Comparison of ENCODE assay signal across 13 cellular contexts in the genomic region with DNA sequence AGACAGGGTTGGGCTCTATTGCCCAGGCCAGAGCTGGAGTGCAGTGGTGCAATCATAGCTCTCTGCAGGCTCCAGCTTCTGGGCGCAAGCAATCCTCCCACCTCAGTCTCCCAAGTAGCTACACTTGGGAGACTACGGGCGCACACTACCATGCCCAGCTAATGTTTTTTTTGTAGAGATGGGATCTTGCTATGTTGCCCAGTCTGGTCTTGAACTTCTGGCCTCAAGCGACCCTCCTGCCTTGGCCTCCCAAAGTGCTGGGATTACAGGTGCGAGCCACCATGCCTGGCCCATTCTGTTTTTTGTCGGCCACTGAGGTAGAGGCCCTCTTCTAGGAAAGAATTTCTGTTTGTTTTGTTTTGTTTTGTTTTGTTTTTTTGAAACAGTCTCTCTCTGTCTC. TPM values are rescaled to one million over a fixed set of nuclear protein-coding genes. Genes with fewer than 3 reads are reported as not detected.
DNase-seq lines count a peak whose midpoint lies in the region; ATAC-seq and TF ChIP-seq lines count a peak whose summit lies in the region.
"Had no signal": no experiment of that assay in that cellular context is flagged by ENCODE, and none has a peak within 500 bp of the region (broad histone marks: within the 10 kb centered on the region; RNA-seq: fewer than 3 reads in every experiment).

No MANE protein-coding gene starts in this region.

- H3K36me3 Mint-ChIP-seq in WTC11: peaks cover 9% of the 10 kb centered on the region; the same call in 1 of the 2 replicates
- peaks cover 3% of the 10 kb centered on the region for H3K36me3 Mint-ChIP-seq in activated CD8-positive, alpha-beta memory T cell treated with anti-CD3 and anti-CD28 coated beads, Interleukin-2, amount 10 ng/mL, durations not matched to agents 7 days and 5 days
- H3K36me3 Mint-ChIP-seq in endodermal cell (ENCODE audit: low read depth): peaks cover 10% of the 10 kb centered on the region
- H3K36me3 Mint-ChIP-seq: CD4-positive, CD25-positive, alpha-beta regulatory T cell had no signal

- H3K4me1 Mint-ChIP-seq in WTC11: peaks cover 9% of the 10 kb centered on the region
- no peaks in the 10 kb centered on the region for H3K4me1 Mint-ChIP-seq in activated CD8-positive, alpha-beta memory T cell treated with anti-CD3 and anti-CD28 coated beads, Interleukin-2, amount 10 ng/mL, durations not matched to agents 7 days and 5 days
- H3K4me1 Mint-ChIP-seq in endodermal cell: no peaks in the 10 kb centered on the region

- CTCF ChIA-PET in HEK293 (lab: Yijun Ruan, JAX): interaction anchor here (2.0 kb wide), 1 partner anchor 48 kb away, joined by 9 read pairs; no protein-coding TSS in a partner anchor
- CTCF ChIA-PET in WTC11 (lab: Charles Lee): interaction anchor here (1.0 to 2.6 kb wide), 4 partner anchors 13 to 48 kb away, joined by 3 to 13 read pairs (median 4); no protein-coding TSS in a partner anchor
- CTCF ChIA-PET in activated CD8-positive, alpha-beta memory T cell treated with anti-CD3 and anti-CD28 coated beads, Interleukin-2, amount 10 ng/mL, durations not matched to agents 7 days and 5 days (lab: Charles Lee): interaction anchor here (1.1 to 2.5 kb wide), 3 partner anchors 19 to 48 kb away, joined by 3 to 7 read pairs (median 4); no protein-coding TSS in a partner anchor

- H3K36me3 ChIP-seq in HEK293 (ENCODE audit: control insufficient read depth in 2 of 2, insufficient read depth in 1 of 2, low read length in 2 of 2): peaks cover 5 to 9% of the 10 kb centered on the region in 2 experiments; a peak in 2 of 3 replicates
- no peaks in the 10 kb centered on the region; the same call in 1 of the 2 replicates for H3K36me3 ChIP-seq in MM.1S (replicated peaks; ENCODE audit: insufficient read depth, low read length)
- no peaks in the 10 kb centered on the region for H3K36me3 ChIP-seq in endodermal cell (ENCODE audit: control insufficient read depth, insufficient read depth, low read length)

- H3K27me3 Mint-ChIP-seq in WTC11 (ENCODE audit: low read depth): no peaks in the 10 kb centered on the region
- no peaks in the 10 kb centered on the region for H3K27me3 Mint-ChIP-seq in activated CD8-positive, alpha-beta memory T cell treated with anti-CD3 and anti-CD28 coated beads, Interleukin-2, amount 10 ng/mL, durations not matched to agents 7 days and 5 days
- H3K27me3 Mint-ChIP-seq in endodermal cell (ENCODE audit: insufficient read depth): no peaks in the 10 kb centered on the region
- H3K27me3 Mint-ChIP-seq: B cell; CD4-positive, CD25-positive, alpha-beta regulatory T cell had no signal

- no peaks in the 10 kb centered on the region for H3K9me3 Mint-ChIP-seq in WTC11
- no peaks in the 10 kb centered on the region for H3K9me3 Mint-ChIP-seq in activated CD8-positive, alpha-beta memory T cell treated with anti-CD3 and anti-CD28 coated beads, Interleukin-2, amount 10 ng/mL, durations not matched to agents 7 days and 5 days (ENCODE audit: low read depth)
- H3K9me3 Mint-ChIP-seq in endodermal cell: no peaks in the 10 kb centered on the region
- H3K9me3 Mint-ChIP-seq: CD4-positive, CD25-positive, alpha-beta regulatory T cell had no signal

- no peak overlapping the region for H2AFZ ChIP-seq in MM.1S (ENCODE audit: low read length)
- H2AFZ ChIP-seq: GM23248 had no signal

- no peak overlapping the region for H3K9ac ChIP-seq in MM.1S (ENCODE audit: low read length)
- no peak overlapping the region for H3K9ac ChIP-seq in endodermal cell (ENCODE audit: extremely low read depth, low read length, poor library complexity, severe bottlenecking)
- H3K9ac ChIP-seq: GM23248 had no signal

- H3K27me3 ChIP-seq in MM.1S (replicated peaks; ENCODE audit: insufficient read depth, low read length) (no peaks in the 10 kb centered on the region), endodermal cell (ENCODE audit: control insufficient read depth, insufficient read depth, low read length, poor library complexity, severe bottlenecking) (no peaks in the 10 kb centered on the region)

- POLR2A ChIA-PET in HEK293 (lab: Yijun Ruan, JAX) (no interaction called here), WTC11 (lab: Charles Lee) (interaction anchor here (1.2 kb wide), 1 partner anchor 11 kb away, joined by 6 read pairs; no protein-coding TSS in a partner anchor)

- H3K27ac ChIP-seq in HEK293 (ENCODE audit: extremely low read depth, low read depth, low read length) (no peak overlapping the region), MM.1S (ENCODE audit: low read length) (peak overlapping the region; percentile 85; the same call in 1 of the 2 replicates), endodermal cell (ENCODE audit: low read depth, low read length) (no peak overlapping the region)
- H3K27ac ChIP-seq: GM23248, HL-60 had no signal

- no peak for ATAC-seq in WTC11
- ATAC-seq in activated CD8-positive, alpha-beta memory T cell treated with anti-CD3 and anti-CD28 coated beads, Interleukin-2, amount 10 ng/mL, durations not matched to agents 7 days and 5 days: no peak

- no peak for DNase-seq in MM.1S
- DNase-seq in WTC11 (ENCODE audit: low spot score): no peak
- DNase-seq in activated CD8-positive, alpha-beta memory T cell treated with anti-CD3 and anti-CD28 coated beads, Interleukin-2, amount 10 ng/mL, durations not matched to agents 7 days and 5 days: no peak
- DNase-seq in endodermal cell: no peak
- no peak for DNase-seq in SKM-1 treated with dmso at 0.1 percent for 144 hours (lab: John Stamatoyannopoulos, UW; ENCODE audit: unreplicated experiment)
- DNase-seq: Caco-2; CD4-positive, CD25-positive, alpha-beta regulatory T cell; GM23248; IMR-90 had no signal

- H3K4me3 ChIP-seq in HEK293 (ENCODE audit: low read depth, low read length): no peak overlapping the region
- no peak overlapping the region for H3K4me3 ChIP-seq in MM.1S (ENCODE audit: low read length)
- H3K4me3 ChIP-seq in endodermal cell (ENCODE audit: low read length): no peak overlapping the region
- H3K4me3 ChIP-seq: GM23248, HAP-1 had no signal

- H3K27ac Mint-ChIP-seq in WTC11 (no peak overlapping the region), endodermal cell (no peak overlapping the region)
- H3K27ac Mint-ChIP-seq in activated CD8-positive, alpha-beta memory T cell treated with anti-CD3 and anti-CD28 coated beads, Interleukin-2, amount 10 ng/mL, durations not matched to agents 7 days and 5 days: no peak overlapping the region
- H3K27ac Mint-ChIP-seq: CD4-positive, CD25-positive, alpha-beta regulatory T cell had no signal

- H3K4me1 ChIP-seq in HEK293 (ENCODE audit: control insufficient read depth, insufficient read depth, low read length): peaks cover 3% of the 10 kb centered on the region; the same call in 1 of the 2 replicates
- H3K4me1 ChIP-seq in MM.1S (ENCODE audit: low read length): peaks cover 14% of the 10 kb centered on the region
- H3K4me1 ChIP-seq in endodermal cell (ENCODE audit: control insufficient read depth, insufficient read depth, low read length): no peaks in the 10 kb centered on the region
- H3K4me1 ChIP-seq: HAP-1 had no signal

- no peaks in the 10 kb centered on the region for H3K9me3 ChIP-seq in HEK293 (ENCODE audit: control insufficient read depth, insufficient read depth, low read depth, low read length)
- no peaks in the 10 kb centered on the region for H3K9me3 ChIP-seq in MM.1S (replicated peaks; ENCODE audit: insufficient read depth, low read length)
- H3K9me3 ChIP-seq in endodermal cell (ENCODE audit: control insufficient read depth, low read length): no peaks in the 10 kb centered on the region
- H3K9me3 ChIP-seq: Caco-2, HAP-1 had no signal

- H3K4me3 Mint-ChIP-seq in WTC11: no peak overlapping the region
- no peak overlapping the region for H3K4me3 Mint-ChIP-seq in activated CD8-positive, alpha-beta memory T cell treated with anti-CD3 and anti-CD28 coated beads, Interleukin-2, amount 10 ng/mL, durations not matched to agents 7 days and 5 days
- no peak overlapping the region for H3K4me3 Mint-ChIP-seq in endodermal cell
- H3K4me3 Mint-ChIP-seq: B cell; CD4-positive, CD25-positive, alpha-beta regulatory T cell had no signal

- H3F3A ChIP-seq in MM.1S (ENCODE audit: insufficient read depth, low read length): peaks cover 19% of the 10 kb centered on the region

- WGBS in endodermal cell (ENCODE audit: insufficient coverage in 1 of 2, insufficient read length in 1 of 2), 2 experiments: 90 to 97% methylated on average over 3 to 6 of the region's 6 CpGs

- peaks cover 20% of the 10 kb centered on the region for H3K79me2 ChIP-seq in MM.1S (ENCODE audit: low read length)

- no peaks in the 10 kb centered on the region for H4K20me1 ChIP-seq in MM.1S (ENCODE audit: insufficient read depth, low read length)

- TF ChIP-seq CTCF in HEK293 (tag by site-specific recombination; IDR thresholded peaks at IDR 0.05): no peak
- no peak for TF ChIP-seq CTCF in MM.1S (IDR thresholded peaks at IDR 0.05; ENCODE audit: low read length)
- no peak for TF ChIP-seq CTCF in WTC11 (IDR thresholded peaks at IDR 0.05)
- no peak for TF ChIP-seq CTCF in endodermal cell (conservative IDR thresholded peaks at IDR 0.05)

- no peak overlapping the region for H3K4me2 ChIP-seq in MM.1S (ENCODE audit: low read depth, low read length)

- no peaks in the 10 kb centered on the region for H3K9me2 ChIP-seq in MM.1S (replicated peaks; ENCODE audit: insufficient read depth, low read length)

RNA-seq across cellular contexts. Expression of gene ALKBH4, which starts 12.2 kb away (rescaled TPM):
- total RNA-seq in WTC11 (2021): 20.4 to 24.8 TPM (median 22.9 TPM) in 3 replicates
- 10 to 100 TPM; 11.2 to 14.6 TPM for total RNA-seq in activated CD8-positive, alpha-beta memory T cell treated with anti-CD3 and anti-CD28 coated beads, Interleukin-2, amount 10 ng/mL, durations not matched to agents 7 days and 5 days
- total RNA-seq in endodermal cell: 10 to 100 TPM; 16.2 to 17.2 TPM
- 10.3 TPM for polyA plus RNA-seq in endodermal cell (2013, experiment 1 of 2)
- 10.9 TPM for polyA plus RNA-seq in endodermal cell (2013, experiment 2 of 2)

RNA-seq across cellular contexts. Expression of gene LRWD1, which starts 12.3 kb away (rescaled TPM):
- 37.4 to 41.7 TPM (median 39.6 TPM) in 3 replicates for total RNA-seq in WTC11 (2021)
- 10 to 100 TPM; 20.6 to 24.0 TPM for total RNA-seq in activated CD8-positive, alpha-beta memory T cell treated with anti-CD3 and anti-CD28 coated beads, Interleukin-2, amount 10 ng/mL, durations not matched to agents 7 days and 5 days
- 10 to 100 TPM; 30.9 to 43.5 TPM for total RNA-seq in endodermal cell
- polyA plus RNA-seq in endodermal cell (2013, experiment 1 of 2): 21.3 TPM
- 22.8 TPM for polyA plus RNA-seq in endodermal cell (2013, experiment 2 of 2)

RNA-seq across cellular contexts. Expression of gene ORAI2, which starts 19.1 kb away (rescaled TPM):
- total RNA-seq in WTC11 (2021) (22.2 to 25.9 TPM (median 24.7 TPM) in 3 replicates), endodermal cell (10 to 100 TPM; 24.3 to 26.1 TPM)
- total RNA-seq in activated CD8-positive, alpha-beta memory T cell treated with anti-CD3 and anti-CD28 coated beads, Interleukin-2, amount 10 ng/mL, durations not matched to agents 7 days and 5 days: 10 to 100 TPM; 58.1 to 73.7 TPM
- polyA plus RNA-seq in endodermal cell (2013, experiment 1 of 2): 27.6 TPM
- polyA plus RNA-seq in endodermal cell (2013, experiment 2 of 2): 28.1 TPM

RNA-seq across cellular contexts. Expression of gene POLR2J, which starts 26.3 kb away (rescaled TPM):
- total RNA-seq in WTC11 (2021) (45.9 to 51.7 TPM (median 50.5 TPM) in 3 replicates), endodermal cell (10 to 100 TPM; 48.6 to 59.0 TPM)
- 10 to 100 TPM; 52.9 to 56.7 TPM for total RNA-seq in activated CD8-positive, alpha-beta memory T cell treated with anti-CD3 and anti-CD28 coated beads, Interleukin-2, amount 10 ng/mL, durations not matched to agents 7 days and 5 days
- polyA plus RNA-seq in endodermal cell (2013, experiment 1 of 2): 81.5 TPM
- 71.7 TPM for polyA plus RNA-seq in endodermal cell (2013, experiment 2 of 2)

RNA-seq across cellular contexts. Expression of gene PRKRIP1, which starts 56.3 kb away (rescaled TPM):
- total RNA-seq in WTC11 (2021) (27.5 to 34.4 TPM (median 30.1 TPM) in 3 replicates), endodermal cell (10 to 100 TPM; 30.3 to 35.0 TPM)
- total RNA-seq in activated CD8-positive, alpha-beta memory T cell treated with anti-CD3 and anti-CD28 coated beads, Interleukin-2, amount 10 ng/mL, durations not matched to agents 7 days and 5 days: 10 to 100 TPM; 22.2 to 34.5 TPM
- polyA plus RNA-seq in endodermal cell (2013, experiment 1 of 2): 34.9 TPM
- 29.8 TPM for polyA plus RNA-seq in endodermal cell (2013, experiment 2 of 2)

Comparison
In these comparisons a context has a peak if more than half of its experiments do, and no peak if none do; other contexts are left out.
1. Of the 8 proteins assayed by ChIP-seq in both HEK293 and WTC11: peak only in HEK293: none; only in WTC11: none; in both: ZNF121; in neither: 7.